In the genomic region with DNA sequence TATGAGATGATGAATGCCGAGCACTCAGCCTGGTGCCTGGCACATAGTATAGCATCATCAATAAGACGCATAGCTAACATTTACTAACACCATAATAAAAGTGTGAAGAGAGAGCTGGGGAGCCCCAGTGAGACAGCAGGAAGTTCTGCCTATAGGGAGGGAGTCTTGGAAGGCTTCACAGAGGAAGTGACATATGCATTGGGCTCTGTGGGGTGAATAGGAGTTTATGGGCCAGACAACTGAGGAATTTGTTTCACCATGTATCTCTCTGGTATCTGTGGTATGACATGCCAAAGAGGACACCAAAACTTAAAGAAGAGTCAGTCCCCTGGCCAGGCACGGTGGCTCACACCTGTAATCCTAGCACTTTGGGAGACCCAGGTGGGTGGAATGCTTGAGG, we compare ENCODE assay signal across 9 cellular contexts.
"Had no signal": no experiment of that assay in that cellular context is flagged by ENCODE, and none has a peak within 500 bp of the region (broad histone marks: within the 10 kb centered on the region; RNA-seq: fewer than 3 reads in every experiment).

No MANE protein-coding gene starts in this region.

- H3K4me3 ChIP-seq: GM23248, HAP-1 had no signal

- H3K9me3 ChIP-seq: HAP-1 had no signal

- H3K36me3 ChIP-seq: HAP-1 had no signal

- H3K9ac ChIP-seq: GM23248, KMS-11 had no signal

- H2AFZ ChIP-seq: GM23248 had no signal

- DNase-seq: GM23248, GOT3, H7, KBM-7 had no signal

- H3K4me2 ChIP-seq: KMS-11 had no signal

- H3K27ac ChIP-seq: GM23248, HL-60, KMS-11 had no signal

- ATAC-seq: HCT116, HepG2 had no signal
